Comparison of ENCODE assay signal across 27 cellular contexts in the genomic region with DNA sequence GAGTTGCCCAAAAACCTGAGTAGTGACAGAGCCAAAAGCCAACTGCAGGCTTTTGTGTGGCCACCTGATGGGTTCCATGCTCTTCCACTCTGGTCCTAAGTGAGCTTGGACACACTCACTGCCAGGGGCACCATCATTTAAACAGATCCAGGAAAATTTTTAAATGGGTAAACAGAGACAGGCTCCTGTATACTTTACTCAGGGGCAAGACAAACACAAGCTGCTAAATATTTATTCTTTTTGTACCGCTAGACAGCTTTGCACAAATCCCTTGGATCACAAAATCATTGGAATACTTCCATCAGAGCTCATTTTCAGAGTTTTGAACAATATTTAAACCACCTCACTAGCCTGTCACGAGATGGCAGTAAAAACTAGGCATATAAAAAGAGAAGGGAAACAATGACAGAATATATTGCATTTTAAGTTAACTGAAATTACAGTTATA. TPM values are rescaled to one million over a fixed set of nuclear protein-coding genes. Genes with fewer than 3 reads are reported as not detected.
DNase-seq lines count a peak whose midpoint lies in the region; ATAC-seq and TF ChIP-seq lines count a peak whose summit lies in the region.
"Had no signal": no experiment of that assay in that cellular context is flagged by ENCODE, and none has a peak within 500 bp of the region (broad histone marks: within the 10 kb centered on the region; RNA-seq: fewer than 3 reads in every experiment).

No MANE protein-coding gene starts in this region.

- H3K4me3 ChIP-seq in duodenal mucosa (ENCODE audit: low read depth in 1 of 2, low read length in 2 of 2) (peak overlapping the region in 1 of 2 donors; percentile 27), liver (ENCODE audit: low read depth in 1 of 3, low read length in 3 of 3) (no peak overlapping the region)
- H3K4me3 ChIP-seq: HAP-1, spleen, thoracic aorta had no signal

- no peak overlapping the region for H3K4me3 Mint-ChIP-seq in type B pancreatic cell
- H3K4me3 Mint-ChIP-seq in activated T-helper 1 cell treated with anti-CD3 and anti-CD28 coated beads, Interleukin-12 subunit alpha, Interleukin-12 subunit beta, Interleukin-2, Interleukin-4 antibody, amounts not matched to agents 30 ng/mL and 10 ng/mL and 1 ng/mL, durations not matched to agents 14 hours and 24 hours and 36 hours, result no peak overlapping the region
- H3K4me3 Mint-ChIP-seq: activated CD4-positive, alpha-beta T cell treated with anti-CD3 and anti-CD28 coated beads, Interleukin-2, amount 10 ng/mL, durations not matched to agents 24 days and 14 days; activated naive CD4-positive, alpha-beta T cell treated with anti-CD3 and anti-CD28 coated beads, Interleukin-2, amount 10 ng/mL, durations not matched to agents 7 days and 5 days; naive B cell; stimulated activated memory B cell treated with anti-CD40 and anti-IgM and Interleukin-4, amounts not matched to agents 10 μg/mL and 1 μg/mL and 100 μg/mL, for 72 hours had no signal

- ATAC-seq in GM21737 (IDR thresholded peaks at IDR 0.05; ENCODE audit: unreplicated experiment), result no peak
- ATAC-seq: PC-3; stimulated activated memory B cell treated with anti-CD40 and anti-IgM and Interleukin-4, amounts not matched to agents 10 μg/mL and 1 μg/mL and 100 μg/mL, for 72 hours had no signal

- H3K27me3 ChIP-seq in duodenal mucosa (ENCODE audit: control insufficient read depth in 1 of 2, insufficient read depth in 2 of 2, low read length in 2 of 2) (no peaks in the 10 kb centered on the region), liver (ENCODE audit: control insufficient read depth in 4 of 4, insufficient read depth in 4 of 4, low read length in 3 of 4) (no peaks in the 10 kb centered on the region)
- H3K27me3 ChIP-seq: spleen had no signal

- no peaks in the 10 kb centered on the region for H3K9me3 Mint-ChIP-seq in type B pancreatic cell
- no peaks in the 10 kb centered on the region for H3K9me3 Mint-ChIP-seq in activated T-helper 1 cell treated with anti-CD3 and anti-CD28 coated beads, Interleukin-12 subunit alpha, Interleukin-12 subunit beta, Interleukin-2, Interleukin-4 antibody, amounts not matched to agents 30 ng/mL and 10 ng/mL and 1 ng/mL, durations not matched to agents 14 hours and 24 hours and 36 hours
- H3K9me3 Mint-ChIP-seq: activated CD4-positive, alpha-beta T cell treated with anti-CD3 and anti-CD28 coated beads, Interleukin-2, amount 10 ng/mL, durations not matched to agents 24 days and 14 days; activated naive CD4-positive, alpha-beta T cell treated with anti-CD3 and anti-CD28 coated beads, Interleukin-2, amount 10 ng/mL, durations not matched to agents 7 days and 5 days; naive B cell; stimulated activated memory B cell treated with anti-CD40 and anti-IgM and Interleukin-4, amounts not matched to agents 10 μg/mL and 1 μg/mL and 100 μg/mL, for 72 hours had no signal

- H3K9me3 ChIP-seq in duodenal mucosa (ENCODE audit: control insufficient read depth in 1 of 2, low read length in 2 of 2) (no peaks in the 10 kb centered on the region), liver (ENCODE audit: control insufficient read depth in 4 of 4, low read length in 3 of 4) (no peaks in the 10 kb centered on the region)
- H3K9me3 ChIP-seq: HAP-1, spleen, thoracic aorta had no signal

- H3K9ac ChIP-seq in duodenal mucosa (ENCODE audit: low read depth in 1 of 2, low read length in 2 of 2) (peak overlapping the region in 1 of 2 donors; percentile 33), liver (ENCODE audit: low read depth in 1 of 2, low read length in 2 of 2) (no peak overlapping the region)

- peak; percentile 78 to 91 for TF ChIP-seq RAD21 in liver (IDR thresholded peaks at IDR 0.05)

- H3K27me3 Mint-ChIP-seq in type B pancreatic cell, result no peaks in the 10 kb centered on the region
- H3K27me3 Mint-ChIP-seq in activated T-helper 1 cell treated with anti-CD3 and anti-CD28 coated beads, Interleukin-12 subunit alpha, Interleukin-12 subunit beta, Interleukin-2, Interleukin-4 antibody, amounts not matched to agents 30 ng/mL and 10 ng/mL and 1 ng/mL, durations not matched to agents 14 hours and 24 hours and 36 hours (ENCODE audit: insufficient read depth), result no peaks in the 10 kb centered on the region
- H3K27me3 Mint-ChIP-seq: activated CD4-positive, alpha-beta T cell treated with anti-CD3 and anti-CD28 coated beads, Interleukin-2, amount 10 ng/mL, durations not matched to agents 24 days and 14 days; activated naive CD4-positive, alpha-beta T cell treated with anti-CD3 and anti-CD28 coated beads, Interleukin-2, amount 10 ng/mL, durations not matched to agents 7 days and 5 days; naive B cell; stimulated activated memory B cell treated with anti-CD40 and anti-IgM and Interleukin-4, amounts not matched to agents 10 μg/mL and 1 μg/mL and 100 μg/mL, for 72 hours had no signal

- H3K27ac ChIP-seq in duodenal mucosa (ENCODE audit: low read depth, low read length) (peak overlapping the region; percentile 10), liver (ENCODE audit: low read depth in 1 of 2, low read length in 2 of 2) (peak overlapping the region in 1 of 2 donors; percentile 51)
- H3K27ac ChIP-seq: spleen, thoracic aorta, WERI-Rb-1 had no signal

- H3K27ac Mint-ChIP-seq in type B pancreatic cell, result no peak overlapping the region
- no peak overlapping the region for H3K27ac Mint-ChIP-seq in activated T-helper 1 cell treated with anti-CD3 and anti-CD28 coated beads, Interleukin-12 subunit alpha, Interleukin-12 subunit beta, Interleukin-2, Interleukin-4 antibody, amounts not matched to agents 30 ng/mL and 10 ng/mL and 1 ng/mL, durations not matched to agents 14 hours and 24 hours and 36 hours
- H3K27ac Mint-ChIP-seq: activated CD4-positive, alpha-beta T cell treated with anti-CD3 and anti-CD28 coated beads, Interleukin-2, amount 10 ng/mL, durations not matched to agents 24 days and 14 days; activated naive CD4-positive, alpha-beta T cell treated with anti-CD3 and anti-CD28 coated beads, Interleukin-2, amount 10 ng/mL, durations not matched to agents 7 days and 5 days; naive B cell; stimulated activated memory B cell treated with anti-CD40 and anti-IgM and Interleukin-4, amounts not matched to agents 10 μg/mL and 1 μg/mL and 100 μg/mL, for 72 hours had no signal

- H3K36me3 ChIP-seq in duodenal mucosa (ENCODE audit: control insufficient read depth in 1 of 2, insufficient read depth in 2 of 2, low read length in 2 of 2) (peaks cover 0 to 6% of the 10 kb centered on the region in 2 donors), liver (ENCODE audit: control insufficient read depth in 4 of 4, insufficient read depth in 3 of 4, low read depth in 1 of 4, low read length in 3 of 4) (peaks cover 0 to 14% (median 7%) of the 10 kb centered on the region in 4 donors)
- H3K36me3 ChIP-seq: thoracic aorta had no signal

- peaks cover 32% of the 10 kb centered on the region for H3K36me3 Mint-ChIP-seq in type B pancreatic cell
- H3K36me3 Mint-ChIP-seq in activated T-helper 1 cell treated with anti-CD3 and anti-CD28 coated beads, Interleukin-12 subunit alpha, Interleukin-12 subunit beta, Interleukin-2, Interleukin-4 antibody, amounts not matched to agents 30 ng/mL and 10 ng/mL and 1 ng/mL, durations not matched to agents 14 hours and 24 hours and 36 hours (ENCODE audit: low read depth), result peaks cover 24% of the 10 kb centered on the region

- 30% methylated on average over 2 of the region's 2 CpGs for WGBS in liver

- DNase-seq in NCI-H1092 treated with DMSO at 0.1 percent for 48 hours (lab: John Stamatoyannopoulos, UW) (peak; percentile 43), cerebellar cortex (ENCODE audit: low spot score) (no peak), type B pancreatic cell (ENCODE audit: extremely low spot score, unreplicated experiment) (no peak)
- no peak for DNase-seq in activated T-helper 1 cell treated with anti-CD3 and anti-CD28 coated beads, Interleukin-12 subunit alpha, Interleukin-12 subunit beta, Interleukin-2, Interleukin-4 antibody, amounts not matched to agents 30 ng/mL and 10 ng/mL and 1 ng/mL, durations not matched to agents 14 hours and 24 hours and 36 hours (ENCODE audit: low spot score)
- DNase-seq: activated CD4-positive, alpha-beta T cell treated with anti-CD3 and anti-CD28 coated beads, Interleukin-2, amount 10 ng/mL, durations not matched to agents 24 days and 14 days; activated naive CD4-positive, alpha-beta T cell treated with anti-CD3 and anti-CD28 coated beads, Interleukin-2, amount 10 ng/mL, durations not matched to agents 7 days and 5 days; amygdala; cortex of kidney; DMS79 treated with DMSO at 0.1 percent for 48 hours; Karpas-422; kidney glomerular epithelial cell; mammary epithelial cell; naive B cell; NCI-H1694 treated with DMSO at 0.1 percent for 48 hours; NCI-H774; PC-3; retina; SHP77; spleen; stimulated activated CD4-positive, alpha-beta T cell treated with anti-CD3 and anti-CD28 coated beads, Interleukin-2, amount 100 ng/mL, for 48 hours; WERI-Rb-1 had no signal

- H3K4me1 Mint-ChIP-seq in type B pancreatic cell (ENCODE audit: unreplicated experiment), result peaks cover 3% of the 10 kb centered on the region
- H3K4me1 Mint-ChIP-seq in activated T-helper 1 cell treated with anti-CD3 and anti-CD28 coated beads, Interleukin-12 subunit alpha, Interleukin-12 subunit beta, Interleukin-2, Interleukin-4 antibody, amounts not matched to agents 30 ng/mL and 10 ng/mL and 1 ng/mL, durations not matched to agents 14 hours and 24 hours and 36 hours (ENCODE audit: low read depth), result no peaks in the 10 kb centered on the region
- H3K4me1 Mint-ChIP-seq: activated CD4-positive, alpha-beta T cell treated with anti-CD3 and anti-CD28 coated beads, Interleukin-2, amount 10 ng/mL, durations not matched to agents 24 days and 14 days; activated naive CD4-positive, alpha-beta T cell treated with anti-CD3 and anti-CD28 coated beads, Interleukin-2, amount 10 ng/mL, durations not matched to agents 7 days and 5 days; naive B cell; stimulated activated memory B cell treated with anti-CD40 and anti-IgM and Interleukin-4, amounts not matched to agents 10 μg/mL and 1 μg/mL and 100 μg/mL, for 72 hours had no signal

- peak; percentile 41 for TF ChIP-seq CTCF in liver (IDR thresholded peaks at IDR 0.05; ENCODE audit: low read depth, low read length, missing input control)
- no peak for TF ChIP-seq CTCF in type B pancreatic cell (conservative IDR thresholded peaks at IDR 0.05)

- H3K4me1 ChIP-seq in duodenal mucosa (ENCODE audit: control insufficient read depth in 1 of 2, insufficient read depth in 2 of 2, low read length in 2 of 2) (peaks cover 40 to 55% of the 10 kb centered on the region in 2 donors), liver (ENCODE audit: control insufficient read depth in 4 of 4, insufficient read depth in 4 of 4, low read length in 3 of 4) (peaks cover 4 to 67% (median 53%) of the 10 kb centered on the region in 4 donors)
- H3K4me1 ChIP-seq: spleen had no signal

- intact Hi-C loops in activated T-helper 1 cell treated with anti-CD3 and anti-CD28 coated beads, Interleukin-12 subunit alpha, Interleukin-12 subunit beta, Interleukin-2, Interleukin-4 antibody, amounts not matched to agents 30 ng/mL and 10 ng/mL and 1 ng/mL, durations not matched to agents 14 hours and 24 hours and 36 hours (cut with micrococcal nuclease), result no loop called here

RNA-seq across cellular contexts. Expression of a gene that starts 31.4 kb away (rescaled TPM):
- total RNA-seq in liver, result 100 to 1,000 TPM; 115 to 135 TPM
- 10 to 100 TPM; 28.6 to 44.5 TPM for polyA plus RNA-seq in liver
- total RNA-seq in type B pancreatic cell (ENCODE audit: low replicate concordance), result 54.6 and 123 TPM in 2 replicates
- 26.1 and 28.9 TPM in 2 replicates for total RNA-seq in activated T-helper 1 cell treated with anti-CD3 and anti-CD28 coated beads, Interleukin-12 subunit alpha, Interleukin-12 subunit beta, Interleukin-2, Interleukin-4 antibody, amounts not matched to agents 30 ng/mL and 10 ng/mL and 1 ng/mL, durations not matched to agents 14 hours and 24 hours and 36 hours
